Comparison of ENCODE assay signal across 1 cellular context in genomic region chr1:110035236-110035752, GRCh38.
TF ChIP-seq lines count a peak whose summit lies in the region.

No MANE protein-coding gene starts in this region.

TF ChIP-seq in GM23338, 12 proteins besides CTCF, POLR2A, EP300 and RAD21 (continued from another document):
- no peak for TF ChIP-seq REST (IDR thresholded peaks at IDR 0.05; ENCODE audit: unreplicated experiment)
